15 cellular contexts compared by ENCODE assay signal in the genomic region with DNA sequence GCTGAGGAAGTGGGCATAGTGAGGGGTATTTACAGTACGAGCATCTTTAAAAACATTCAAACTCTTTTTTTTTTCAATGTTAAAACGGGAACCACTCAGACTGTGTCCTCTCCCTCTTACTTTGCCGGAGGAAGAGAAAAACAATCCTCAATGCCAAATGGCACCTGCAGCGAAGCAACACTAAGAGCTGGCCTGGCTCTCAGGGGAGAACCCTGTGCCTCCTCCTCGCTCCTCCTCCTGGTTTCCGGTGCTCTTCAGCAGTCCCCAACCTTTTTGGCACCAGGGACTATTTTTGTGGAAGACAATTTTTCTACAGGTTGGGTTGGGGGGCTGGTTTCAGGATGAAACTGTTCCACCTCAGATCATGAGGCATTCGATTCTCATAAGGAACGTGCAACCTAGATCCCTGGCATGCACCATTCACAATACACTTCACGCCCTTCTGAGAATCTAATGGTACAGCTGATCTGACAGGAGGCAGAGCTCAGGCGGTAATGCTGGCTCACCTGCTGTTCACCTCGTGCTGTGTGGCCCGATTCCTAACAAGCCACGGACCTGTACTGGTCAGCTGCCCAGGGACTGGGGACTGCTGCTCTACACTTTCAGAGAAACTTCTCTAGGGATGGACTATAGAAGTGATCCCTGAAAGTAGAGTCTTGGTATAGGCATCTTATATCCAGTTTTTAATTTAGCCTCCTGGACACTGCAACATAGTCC.
DNase-seq lines count a peak whose midpoint lies in the region; TF ChIP-seq lines count a peak whose summit lies in the region.
"Had no signal": no experiment of that assay in that cellular context is flagged by ENCODE, and none has a peak within 500 bp of the region (broad histone marks: within the 10 kb centered on the region; RNA-seq: fewer than 3 reads in every experiment).

No MANE protein-coding gene starts in this region.

- H3K79me2 ChIP-seq in neural progenitor cell (ENCODE audit: low read depth) = no peaks in the 10 kb centered on the region

- no peak overlapping the region for H3K9ac ChIP-seq in neural progenitor cell

- H3K27me3 ChIP-seq in neural progenitor cell (no peaks in the 10 kb centered on the region), tibial artery (peaks cover 0 to 11% of the 10 kb centered on the region in 2 donors)

- H3K4me1 Mint-ChIP-seq in neural progenitor cell = peaks cover 36% of the 10 kb centered on the region
- H3K4me1 Mint-ChIP-seq: CD4-positive, alpha-beta memory T cell had no signal

- H4K20me1 ChIP-seq in neural progenitor cell (ENCODE audit: low read depth) = no peaks in the 10 kb centered on the region

- H3F3A ChIP-seq in neural progenitor cell (ENCODE audit: low read depth) = peaks cover 5% of the 10 kb centered on the region

- no peak overlapping the region for H3K4me2 ChIP-seq in neural progenitor cell

- intact Hi-C loops in tibial artery (cut with DNase I; ENCODE audit: low total_unique reads) = no loop called here

- no peaks in the 10 kb centered on the region for H3K9me3 ChIP-seq in neural progenitor cell (ENCODE audit: low read depth)
- no peaks in the 10 kb centered on the region for H3K9me3 ChIP-seq in tibial artery

- TF ChIP-seq CTCF in neural progenitor cell (IDR thresholded peaks at IDR 0.05) = no peak
- TF ChIP-seq CTCF in tibial artery (IDR thresholded peaks at IDR 0.05) = no peak

- peaks cover 8% of the 10 kb centered on the region for H3K27me3 Mint-ChIP-seq in neural progenitor cell (ENCODE audit: insufficient read depth, low read depth)

- DNase-seq in G401 (ENCODE audit: low spot score) (peak; percentile 94), cerebellum (ENCODE audit: low spot score) (peak; percentile 63), neural progenitor cell (ENCODE audit: low spot score) (no peak), SW480 (ENCODE audit: low spot score) (no peak), tibial artery (no peak), OCI-M2 (lab: John Stamatoyannopoulos, UW; ENCODE audit: unreplicated experiment) (no peak)
- DNase-seq: Calu3; CD4-positive, alpha-beta memory T cell; COR-L47; DMS53; DMS79 treated with DMSO at 0.1 percent for 48 hours; GOT3; H7; HCEC 1CT had no signal

- no peaks in the 10 kb centered on the region for H3K36me3 ChIP-seq in neural progenitor cell
- H3K36me3 ChIP-seq in tibial artery = no peaks in the 10 kb centered on the region

- peaks cover 46% of the 10 kb centered on the region for H3K4me1 ChIP-seq in neural progenitor cell
- H3K4me1 ChIP-seq in tibial artery = no peaks in the 10 kb centered on the region

- no peak overlapping the region for H2AFZ ChIP-seq in neural progenitor cell (replicated peaks)

- no peaks in the 10 kb centered on the region for H3K9me3 Mint-ChIP-seq in neural progenitor cell

- TF ChIP-seq RAD21 in Ishikawa (IDR thresholded peaks at IDR 0.05; ENCODE audit: low read depth) = no peak

- H3K4me3 ChIP-seq in neural progenitor cell (no peak overlapping the region), tibial artery (no peak overlapping the region)

- in situ Hi-C loops in G401 (cut with HindIII; ENCODE audit: low sequenced_read_pairs) = no loop called here

- no peak overlapping the region for H3K27ac ChIP-seq in neural progenitor cell
- no peak overlapping the region for H3K27ac ChIP-seq in tibial artery

- H3K27ac Mint-ChIP-seq in neural progenitor cell = peak overlapping the region; percentile 5
- H3K27ac Mint-ChIP-seq: CD4-positive, alpha-beta memory T cell had no signal

- H3K36me3 Mint-ChIP-seq in neural progenitor cell = no peaks in the 10 kb centered on the region
- H3K36me3 Mint-ChIP-seq: CD4-positive, alpha-beta memory T cell had no signal

- H3K4me3 Mint-ChIP-seq in neural progenitor cell = no peak overlapping the region

- no peak for TF ChIP-seq EP300 in Ishikawa (IDR thresholded peaks at IDR 0.05; ENCODE audit: borderline replicate concordance)

TF ChIP-seq in Ishikawa, 13 proteins besides CTCF, POLR2A, EP300 and RAD21:
- no peak for TF ChIP-seq TAF1 (IDR thresholded peaks at IDR 0.05; ENCODE audit: low read depth)
- no peak for TF ChIP-seq EGR1 (IDR thresholded peaks at IDR 0.05)
- TF ChIP-seq, protein P1, sequence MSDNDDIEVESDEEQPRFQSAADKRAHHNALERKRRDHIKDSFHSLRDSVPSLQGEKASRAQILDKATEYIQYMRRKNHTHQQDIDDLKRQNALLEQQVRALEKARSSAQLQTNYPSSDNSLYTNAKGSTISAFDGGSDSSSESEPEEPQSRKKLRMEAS (IDR thresholded peaks at IDR 0.05) = 0 out of 2 replicates have a peak, but pooled peaks have one; percentile 17
- TF ChIP-seq, protein P2, sequence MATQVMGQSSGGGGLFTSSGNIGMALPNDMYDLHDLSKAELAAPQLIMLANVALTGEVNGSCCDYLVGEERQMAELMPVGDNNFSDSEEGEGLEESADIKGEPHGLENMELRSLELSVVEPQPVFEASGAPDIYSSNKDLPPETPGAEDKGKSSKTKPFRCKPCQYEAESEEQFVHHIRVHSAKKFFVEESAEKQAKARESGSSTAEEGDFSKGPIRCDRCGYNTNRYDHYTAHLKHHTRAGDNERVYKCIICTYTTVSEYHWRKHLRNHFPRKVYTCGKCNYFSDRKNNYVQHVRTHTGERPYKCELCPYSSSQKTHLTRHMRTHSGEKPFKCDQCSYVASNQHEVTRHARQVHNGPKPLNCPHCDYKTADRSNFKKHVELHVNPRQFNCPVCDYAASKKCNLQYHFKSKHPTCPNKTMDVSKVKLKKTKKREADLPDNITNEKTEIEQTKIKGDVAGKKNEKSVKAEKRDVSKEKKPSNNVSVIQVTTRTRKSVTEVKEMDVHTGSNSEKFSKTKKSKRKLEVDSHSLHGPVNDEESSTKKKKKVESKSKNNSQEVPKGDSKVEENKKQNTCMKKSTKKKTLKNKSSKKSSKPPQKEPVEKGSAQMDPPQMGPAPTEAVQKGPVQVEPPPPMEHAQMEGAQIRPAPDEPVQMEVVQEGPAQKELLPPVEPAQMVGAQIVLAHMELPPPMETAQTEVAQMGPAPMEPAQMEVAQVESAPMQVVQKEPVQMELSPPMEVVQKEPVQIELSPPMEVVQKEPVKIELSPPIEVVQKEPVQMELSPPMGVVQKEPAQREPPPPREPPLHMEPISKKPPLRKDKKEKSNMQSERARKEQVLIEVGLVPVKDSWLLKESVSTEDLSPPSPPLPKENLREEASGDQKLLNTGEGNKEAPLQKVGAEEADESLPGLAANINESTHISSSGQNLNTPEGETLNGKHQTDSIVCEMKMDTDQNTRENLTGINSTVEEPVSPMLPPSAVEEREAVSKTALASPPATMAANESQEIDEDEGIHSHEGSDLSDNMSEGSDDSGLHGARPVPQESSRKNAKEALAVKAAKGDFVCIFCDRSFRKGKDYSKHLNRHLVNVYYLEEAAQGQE (IDR thresholded peaks at IDR 0.05; ENCODE audit: low read depth) = no peak

Comparison
In these comparisons a context has a peak if more than half of its experiments do, and no peak if none do; other contexts are left out.
1. DNase-seq: peak in G401 (single experiment) and cerebellum (single experiment); none in neural progenitor cell (single experiment), SW480 (single experiment), tibial artery (0 of 2) and OCI-M2 (single experiment).